Comparison of ENCODE assay signal across 18 cellular contexts in genomic region chr15:52394020-52394608, GRCh38.
A peak's percentile ranks its signal among the peaks of the same experiment; 100 is the strongest.
DNase-seq lines count a peak whose midpoint lies in the region; ATAC-seq, FAIRE-seq and TF ChIP-seq lines count a peak whose summit lies in the region.
"Had no signal": no experiment of that assay in that cellular context is flagged by ENCODE, and none has a peak within 500 bp of the region (broad histone marks: within the 10 kb centered on the region; RNA-seq: fewer than 3 reads in every experiment).

No MANE protein-coding gene starts in this region.

- no peaks in the 10 kb centered on the region for H3K79me2 ChIP-seq in GM12878 (ENCODE audit: control insufficient read depth, insufficient read depth, low read length)

- no peaks in the 10 kb centered on the region for H3K27me3 ChIP-seq in HUES48 (ENCODE audit: control insufficient read depth, insufficient read depth, low read length)
- H3K27me3 ChIP-seq in GM12878 (replicated peaks in 1 of 2; ENCODE audit: control insufficient read depth in 2 of 2, insufficient read depth in 2 of 2, low read length in 1 of 2), result no peaks in the 10 kb centered on the region

- DNase-seq in GM12865 (ENCODE audit: low read depth) (peak; percentile 12), GM12878 (ENCODE audit: low read depth, low spot score) (no peak), HuH-7.5 (ENCODE audit: low spot score) (no peak), mucosa of gallbladder (ENCODE audit: low spot score) (no peak), RPMI8226 (no peak)
- DNase-seq: AML-193, DMS53, KBM-7, NCI-H1092, NCI-H1694 treated with DMSO at 0.1 percent for 48 hours, NCI-H446, NCI-H748 treated with DMSO at 0.1 percent for 48 hours, PC-9 had no signal

- SMC1A ChIA-PET in GM12878 (lab: Charles Lee; ENCODE audit: uncharacterized antibody, unreplicated experiment), result interaction anchor here (1.0 to 1.9 kb wide), 4 partner anchors 8 to 178 kb away, joined by 3 to 6 read pairs (median 4); no protein-coding TSS in a partner anchor

- no peaks in the 10 kb centered on the region for H3K36me3 ChIP-seq in HUES48 (ENCODE audit: control insufficient read depth, insufficient read depth, low read length)
- peaks cover 0 to 4% of the 10 kb centered on the region in 2 experiments; a peak in 1 of 4 replicates for H3K36me3 ChIP-seq in GM12878 (ENCODE audit: control insufficient read depth in 2 of 2, insufficient read depth in 2 of 2, low read length in 1 of 2)

- H3K9ac ChIP-seq in HUES48 (ENCODE audit: low read depth, low read length) (no peak overlapping the region), GM12878 (ENCODE audit: control insufficient read depth, insufficient read depth, low read length) (no peak overlapping the region)

- CTCF ChIA-PET in GM12878 (lab: Yijun Ruan, JAX), result interaction anchor here (1.7 kb wide), 1 partner anchor 18 kb away, joined by 4 read pairs; no protein-coding TSS in a partner anchor

- no peak overlapping the region for H2AFZ ChIP-seq in GM12878 (ENCODE audit: control insufficient read depth, low read depth, low read length)
- H2AFZ ChIP-seq: PC-9 had no signal

- H3K4me1 ChIP-seq in HUES48 (ENCODE audit: control insufficient read depth, insufficient read depth, low read length), result peaks cover 61% of the 10 kb centered on the region
- H3K4me1 ChIP-seq in GM12878 (ENCODE audit: control insufficient read depth, insufficient read depth, low read length), result peaks cover 7% of the 10 kb centered on the region

- no peak for TF ChIP-seq POLR2A in GM12878 (IDR thresholded peaks at IDR 0.05; ENCODE audit: low read depth, low read length)

- ATAC-seq in GM12878 (peak; percentile 69), esophagus mucosa (no peak)

- no peak for TF ChIP-seq CTCF in GM12865 (IDR thresholded peaks at IDR 0.05; ENCODE audit: insufficient read depth, low read depth, low read length, missing control alignments)
- no peak for TF ChIP-seq CTCF in GM12878 (IDR thresholded peaks at IDR 0.05 in 2 of 3, conservative IDR thresholded peaks at IDR 0.05 in 1 of 3; ENCODE audit: control insufficient read depth in 2 of 3, extremely low read depth in 1 of 3, insufficient read depth in 1 of 3, low read depth in 3 of 3, low read length in 3 of 3)
- TF ChIP-seq CTCF in nephron (IDR thresholded peaks at IDR 0.05; ENCODE audit: unreplicated experiment in 3 of 3), result no peak

- peaks cover 7% of the 10 kb centered on the region for H3K4me1 Mint-ChIP-seq in nephron

- no peak overlapping the region for H3K4me3 ChIP-seq in GM12865 (ENCODE audit: low read depth, low read length)
- no peak overlapping the region for H3K4me3 ChIP-seq in HUES48 (ENCODE audit: low read depth, low read length)
- H3K4me3 ChIP-seq in GM12878, result no peak overlapping the region
- H3K4me3 ChIP-seq: HAP-1, PC-9 had no signal

- no peak for TF ChIP-seq EP300 in GM12878 (IDR thresholded peaks at IDR 0.05; ENCODE audit: borderline replicate concordance in 1 of 2, control insufficient read depth in 1 of 2, low read depth in 2 of 2, low read length in 2 of 2)

- no peak for FAIRE-seq in GM12878 (lab: Jason Lieb, UNC)
- FAIRE-seq: HTR-8/SVneo had no signal

- 25% methylated on average over 4 of the region's 4 CpGs for WGBS in GM12878 (ENCODE audit: insufficient coverage, insufficient replicate concordance, low lambda C conversion rate, missing lambda C conversion rate)

- no peaks in the 10 kb centered on the region for H4K20me1 ChIP-seq in GM12878 (ENCODE audit: control insufficient read depth, insufficient read depth)

- no peaks in the 10 kb centered on the region for H3K9me3 Mint-ChIP-seq in nephron

- H3K9me3 ChIP-seq in HUES48 (ENCODE audit: control insufficient read depth, insufficient read depth, low read length) (no peaks in the 10 kb centered on the region), GM12878 (replicated peaks; ENCODE audit: control insufficient read depth, insufficient read depth, low read length) (no peaks in the 10 kb centered on the region)
- H3K9me3 ChIP-seq: HAP-1 had no signal

- intact Hi-C loops in GM12878 (cut with micrococcal nuclease; ENCODE audit: unreplicated experiment), result no loop called here

- no peak overlapping the region for H3K4me2 ChIP-seq in GM12878 (ENCODE audit: control insufficient read depth, insufficient read depth)
- H3K4me2 ChIP-seq: PC-9 had no signal

- no peak overlapping the region for H3K4me3 Mint-ChIP-seq in nephron

- H3K27ac Mint-ChIP-seq in nephron, result peak overlapping the region in 2 of 3 experiments; percentile 2 to 8

- POLR2A ChIA-PET in GM12878 (lab: Charles Lee), result interaction anchor here (2.0 kb wide), 1 partner anchor 11 kb away, joined by 5 read pairs; no protein-coding TSS in a partner anchor

- H3K36me3 Mint-ChIP-seq in nephron (ENCODE audit: low read depth), result peaks cover 8% of the 10 kb centered on the region

- no peaks in the 10 kb centered on the region for H3K27me3 Mint-ChIP-seq in nephron (ENCODE audit: low read depth)

- H3K27ac ChIP-seq in HUES48 (ENCODE audit: low read depth, low read length) (peak overlapping the region; percentile 42), GM12878 (ENCODE audit: control insufficient read depth, insufficient read depth) (no peak overlapping the region)
- H3K27ac ChIP-seq: PC-9 had no signal

- in situ Hi-C loops in GM12878 (cut with MboI), result no loop called here

- no peak for TF ChIP-seq RAD21 in GM12878 (IDR thresholded peaks at IDR 0.05; ENCODE audit: insufficient read depth, low read depth, low read length)

- no TSS peak for BruUV-seq in GM12878 (replicated peaks; lab: Mats Ljungman, UMichigan)

- RAD21 ChIA-PET in GM12878 (lab: Charles Lee; ENCODE audit: unreplicated experiment), result no interaction called here

TF ChIP-seq in GM12878, 131 proteins besides CTCF, POLR2A, EP300 and RAD21:
- TF ChIP-seq, protein P1, sequence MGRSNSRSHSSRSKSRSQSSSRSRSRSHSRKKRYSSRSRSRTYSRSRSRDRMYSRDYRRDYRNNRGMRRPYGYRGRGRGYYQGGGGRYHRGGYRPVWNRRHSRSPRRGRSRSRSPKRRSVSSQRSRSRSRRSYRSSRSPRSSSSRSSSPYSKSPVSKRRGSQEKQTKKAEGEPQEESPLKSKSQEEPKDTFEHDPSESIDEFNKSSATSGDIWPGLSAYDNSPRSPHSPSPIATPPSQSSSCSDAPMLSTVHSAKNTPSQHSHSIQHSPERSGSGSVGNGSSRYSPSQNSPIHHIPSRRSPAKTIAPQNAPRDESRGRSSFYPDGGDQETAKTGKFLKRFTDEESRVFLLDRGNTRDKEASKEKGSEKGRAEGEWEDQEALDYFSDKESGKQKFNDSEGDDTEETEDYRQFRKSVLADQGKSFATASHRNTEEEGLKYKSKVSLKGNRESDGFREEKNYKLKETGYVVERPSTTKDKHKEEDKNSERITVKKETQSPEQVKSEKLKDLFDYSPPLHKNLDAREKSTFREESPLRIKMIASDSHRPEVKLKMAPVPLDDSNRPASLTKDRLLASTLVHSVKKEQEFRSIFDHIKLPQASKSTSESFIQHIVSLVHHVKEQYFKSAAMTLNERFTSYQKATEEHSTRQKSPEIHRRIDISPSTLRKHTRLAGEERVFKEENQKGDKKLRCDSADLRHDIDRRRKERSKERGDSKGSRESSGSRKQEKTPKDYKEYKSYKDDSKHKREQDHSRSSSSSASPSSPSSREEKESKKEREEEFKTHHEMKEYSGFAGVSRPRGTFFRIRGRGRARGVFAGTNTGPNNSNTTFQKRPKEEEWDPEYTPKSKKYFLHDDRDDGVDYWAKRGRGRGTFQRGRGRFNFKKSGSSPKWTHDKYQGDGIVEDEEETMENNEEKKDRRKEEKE (IDR thresholded peaks at IDR 0.05), result no peak
- TF ChIP-seq TBL1XR1 (IDR thresholded peaks at IDR 0.05; ENCODE audit: low read depth, low read length), result no peak
- peak; percentile 89 for TF ChIP-seq MTA2 (IDR thresholded peaks at IDR 0.05; ENCODE audit: low read depth)
- TF ChIP-seq IKZF1 (conservative IDR thresholded peaks at IDR 0.05), result peak; percentile 67
- TF ChIP-seq POU2F2 (IDR thresholded peaks at IDR 0.05; ENCODE audit: borderline replicate concordance, low read depth, low read length), result no peak
- peak; percentile 66 to 78 for TF ChIP-seq IKZF2 (IDR thresholded peaks at IDR 0.05)
- peak; percentile 59; the same call in 1 of the 2 replicates for TF ChIP-seq BCL11A (IDR thresholded peaks at IDR 0.05; ENCODE audit: low read depth, low read length)
- peak; percentile 51; the same call in 1 of the 2 replicates for TF ChIP-seq EED (IDR thresholded peaks at IDR 0.05; ENCODE audit: low read depth)
